Comparison of ENCODE assay signal across 7 cellular contexts in the genomic region with DNA sequence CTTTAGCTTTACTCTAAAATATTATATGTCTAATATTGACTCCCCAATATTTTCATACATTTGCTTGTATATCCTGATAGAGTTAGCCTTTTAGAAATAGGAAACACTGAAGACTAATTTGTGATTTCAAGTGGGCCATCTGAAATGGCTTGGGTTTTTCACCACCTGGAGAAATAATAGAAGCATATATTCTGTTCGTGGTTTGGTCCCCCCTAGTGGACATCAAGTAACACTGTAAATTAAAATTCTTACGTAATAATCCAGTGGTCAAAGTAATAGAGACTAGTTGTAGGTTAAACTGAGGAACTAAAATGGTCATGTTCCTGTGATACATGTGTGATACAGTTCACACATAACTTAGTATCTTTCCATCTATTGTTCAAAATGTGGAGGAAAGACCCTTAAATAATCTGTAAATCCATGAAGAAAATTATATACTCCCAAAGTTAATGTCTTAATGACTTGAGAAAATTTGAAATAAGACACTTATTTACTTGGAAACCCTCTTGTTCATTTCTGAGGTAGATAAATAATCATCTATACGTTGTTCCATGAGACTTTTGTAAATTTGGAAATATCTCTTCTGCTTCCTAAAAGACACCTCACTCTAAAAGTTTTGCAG.
DNase-seq lines count a peak whose midpoint lies in the region; ATAC-seq and TF ChIP-seq lines count a peak whose summit lies in the region.

No MANE protein-coding gene starts in this region.

- intact Hi-C loops in body of pancreas (cut with DNase I), result loop anchor here (10.0 kb wide), 1 partner anchor 333 kb away; no protein-coding TSS in a partner anchor

- no peaks in the 10 kb centered on the region for H3K4me1 ChIP-seq in Loucy (ENCODE audit: insufficient read depth, low read length, poor library complexity, severe bottlenecking)
- no peaks in the 10 kb centered on the region for H3K4me1 ChIP-seq in body of pancreas

- 8 to 10% methylated on average over 3 of the region's 3 CpGs for WGBS in body of pancreas, 2 donors

- no peak overlapping the region for H3K9ac ChIP-seq in Loucy (ENCODE audit: low read depth, low read length, poor library complexity, severe bottlenecking)

- H3K4me1 Mint-ChIP-seq in mesothelial cell of epicardium, result no peaks in the 10 kb centered on the region

- H3K27ac ChIP-seq in body of pancreas, result no peak overlapping the region

- H3K9me3 Mint-ChIP-seq in mesothelial cell of epicardium, result no peaks in the 10 kb centered on the region

- no peaks in the 10 kb centered on the region for H4K20me1 ChIP-seq in Loucy (ENCODE audit: insufficient read depth, low read length, poor library complexity, severe bottlenecking)

- no peak overlapping the region for H2AFZ ChIP-seq in Loucy (ENCODE audit: low read length)

- H3K27ac Mint-ChIP-seq in mesothelial cell of epicardium, result no peak overlapping the region

- H3F3A ChIP-seq in Loucy (ENCODE audit: low read depth), result no peaks in the 10 kb centered on the region

- no peaks in the 10 kb centered on the region for H3K27me3 ChIP-seq in Loucy (ENCODE audit: insufficient read depth, low read length, poor library complexity, severe bottlenecking)
- H3K27me3 ChIP-seq in body of pancreas, result no peaks in the 10 kb centered on the region

- H3K79me2 ChIP-seq in Loucy (ENCODE audit: insufficient read depth, low read length), result no peaks in the 10 kb centered on the region

- no peaks in the 10 kb centered on the region for H3K36me3 ChIP-seq in Loucy (ENCODE audit: insufficient read depth, low read length)
- H3K36me3 ChIP-seq in body of pancreas (replicated peaks in 1 of 2; ENCODE audit: insufficient read depth in 1 of 2, low read depth in 2 of 2), result no peaks in the 10 kb centered on the region

- no peak overlapping the region for H3K4me3 Mint-ChIP-seq in mesothelial cell of epicardium

- H3K9me3 ChIP-seq in Loucy (ENCODE audit: insufficient read depth, low read depth, low read length) (no peaks in the 10 kb centered on the region), body of pancreas (no peaks in the 10 kb centered on the region)

- no peak overlapping the region for H3K4me2 ChIP-seq in Loucy (ENCODE audit: low read depth, low read length, poor library complexity, severe bottlenecking)

- ATAC-seq in GM21737 (IDR thresholded peaks at IDR 0.05; ENCODE audit: unreplicated experiment) (peak; percentile 64), body of pancreas (peak; percentile 50)

- H3K9me2 ChIP-seq in Loucy (replicated peaks; ENCODE audit: low read depth, low read length), result no peaks in the 10 kb centered on the region

- DNase-seq in GM12865 (ENCODE audit: low read depth), result peak; percentile 43
- DNase-seq in body of pancreas, result no peak
- no peak for DNase-seq in mesothelial cell of epicardium (ENCODE audit: low spot score in 2 of 2, unreplicated experiment in 2 of 2)
- no peak for DNase-seq in effector CD8-positive, alpha-beta T cell (lab: John Stamatoyannopoulos, UW)
- DNase-seq in SHP77 treated with DMSO at 0.1 percent for 48 hours (lab: John Stamatoyannopoulos, UW), result no peak

- TF ChIP-seq POLR2A in body of pancreas (IDR thresholded peaks at IDR 0.05), result no peak

- TF ChIP-seq CTCF in GM12865 (IDR thresholded peaks at IDR 0.05; ENCODE audit: insufficient read depth, low read depth, low read length, missing control alignments) (peak; percentile 43), Loucy (conservative IDR thresholded peaks at IDR 0.05; ENCODE audit: low read length) (peak; percentile 85), body of pancreas (IDR thresholded peaks at IDR 0.05) (peak; percentile 49 to 65 (median 60)), mesothelial cell of epicardium (IDR thresholded peaks at IDR 0.05; ENCODE audit: unreplicated experiment) (peak; percentile 82)

- H3K27me3 Mint-ChIP-seq in mesothelial cell of epicardium (ENCODE audit: low read depth), result peaks cover 10% of the 10 kb centered on the region

- H3K4me3 ChIP-seq in GM12865 (ENCODE audit: low read depth, low read length) (no peak overlapping the region), Loucy (ENCODE audit: low read length, poor library complexity, severe bottlenecking) (no peak overlapping the region), body of pancreas (no peak overlapping the region)

- no peaks in the 10 kb centered on the region for H3K36me3 Mint-ChIP-seq in mesothelial cell of epicardium
